In the genomic region with DNA sequence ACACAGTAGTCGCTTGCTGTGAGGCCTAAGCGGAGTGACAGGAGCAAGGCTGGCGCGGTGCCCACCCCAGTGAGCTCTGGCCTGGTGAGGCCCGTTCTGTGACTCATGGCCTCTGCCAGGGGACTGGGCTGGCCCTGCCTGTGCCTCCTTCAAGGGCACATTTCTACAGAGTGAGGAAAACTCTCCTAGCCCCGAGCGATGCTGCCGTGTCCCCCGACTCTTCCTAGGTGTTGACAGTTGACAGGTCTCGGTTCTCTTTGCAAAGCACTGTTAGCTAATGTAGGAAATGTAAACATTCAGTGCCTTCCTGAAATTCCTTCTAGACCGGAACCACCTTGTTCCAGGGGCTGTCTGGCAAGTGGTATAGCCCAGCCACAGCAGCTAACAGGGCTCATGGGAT, we compare ENCODE assay signal across 10 cellular contexts.
DNase-seq lines count a peak whose midpoint lies in the region; ATAC-seq lines count a peak whose summit lies in the region.
"Had no signal": no experiment of that assay in that cellular context is flagged by ENCODE, and none has a peak within 500 bp of the region (broad histone marks: within the 10 kb centered on the region; RNA-seq: fewer than 3 reads in every experiment).

No MANE protein-coding gene starts in this region.

- intact Hi-C loops in head of caudate nucleus (cut with DNase I) (no loop called here), posterior cingulate gyrus (cut with DNase I) (no loop called here)

- DNase-seq in EH (ENCODE audit: low read depth) (peak; percentile 9), SHP77 (lab: John Stamatoyannopoulos, UW) (peak; percentile 18 to 58), head of caudate nucleus (peak; percentile 53 to 94 (median 76)), posterior cingulate gyrus (peak in 7 of 10 donors; percentile 46 to 93 (median 72)), globus pallidus (ENCODE audit: low spot score) (no peak), GM03348 (ENCODE audit: low spot score) (no peak)
- DNase-seq in stimulated activated CD8-positive, alpha-beta memory T cell treated with anti-CD3 and anti-CD28 coated beads, Interleukin-4, amount 100 ng/mL, for 48 hours: no peak
- DNase-seq: activated T-cell treated with anti-CD3 and anti-CD28 coated beads, Interleukin-2, amount 50 U/mL, for 24 hours; RPMI8226 had no signal

- ATAC-seq in HG02678 (IDR thresholded peaks at IDR 0.05; ENCODE audit: unreplicated experiment): no peak

Comparison
In these comparisons a context has a peak if more than half of its experiments do, and no peak if none do; other contexts are left out.
1. DNase-seq: peak in EH (single experiment), SHP77 (2 of 2), head of caudate nucleus (42 of 42) and posterior cingulate gyrus (7 of 10); none in globus pallidus (single experiment), GM03348 (single experiment) and stimulated activated CD8-positive, alpha-beta memory T cell treated with anti-CD3 and anti-CD28 coated beads, Interleukin-4, amount 100 ng/mL, for 48 hours (single experiment).